In the genomic region with DNA sequence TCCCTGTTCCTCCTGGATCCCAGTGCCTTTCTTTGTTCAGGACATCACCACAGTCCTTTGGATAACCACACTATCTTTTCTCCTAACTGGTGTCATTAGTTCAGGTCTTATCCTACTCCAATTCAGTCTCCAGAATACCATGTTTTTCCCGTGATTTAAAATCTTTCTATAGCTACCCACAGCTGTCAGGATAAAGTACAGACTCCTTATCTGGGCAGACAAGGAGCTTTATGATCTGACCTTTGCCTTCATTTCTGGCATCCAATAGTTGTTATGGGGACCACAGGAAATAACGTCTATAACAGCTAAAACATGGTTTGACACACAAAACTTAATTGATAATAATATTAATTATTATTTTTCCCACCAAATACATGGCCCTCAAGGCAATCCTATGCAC, we compare ENCODE assay signal across 22 cellular contexts.
"Had no signal": no experiment of that assay in that cellular context is flagged by ENCODE, and none has a peak within 500 bp of the region (broad histone marks: within the 10 kb centered on the region; RNA-seq: fewer than 3 reads in every experiment).

No MANE protein-coding gene starts in this region.

- H3K9ac ChIP-seq: KMS-11 had no signal

- ATAC-seq: HepG2, Panc1, PC-3, SK-N-SH treated with all-trans-retinoic acid at 6 μM for 48 hours had no signal

- H3K27ac ChIP-seq: KMS-11, RWPE1 had no signal

- H3K4me2 ChIP-seq: KMS-11 had no signal

- FAIRE-seq: HepG2 had no signal

- DNase-seq: IMR-90, Kasumi-1, MM.1S, NCI-H1092 treated with DMSO at 0.1 percent for 48 hours, NCI-H1436, NCI-H187, NCI-H2029, NCI-H2081 treated with DMSO at 0.1 percent for 48 hours, NCI-H2171, NCI-H226, NCI-H446, NCI-H510A, NCI-H524 treated with DMSO at 0.1 percent for 48 hours, NCI-H69, NCI-H774, PC-3, SHP77 had no signal
